ENCODE assay signal across 23 cellular contexts in the genomic region with DNA sequence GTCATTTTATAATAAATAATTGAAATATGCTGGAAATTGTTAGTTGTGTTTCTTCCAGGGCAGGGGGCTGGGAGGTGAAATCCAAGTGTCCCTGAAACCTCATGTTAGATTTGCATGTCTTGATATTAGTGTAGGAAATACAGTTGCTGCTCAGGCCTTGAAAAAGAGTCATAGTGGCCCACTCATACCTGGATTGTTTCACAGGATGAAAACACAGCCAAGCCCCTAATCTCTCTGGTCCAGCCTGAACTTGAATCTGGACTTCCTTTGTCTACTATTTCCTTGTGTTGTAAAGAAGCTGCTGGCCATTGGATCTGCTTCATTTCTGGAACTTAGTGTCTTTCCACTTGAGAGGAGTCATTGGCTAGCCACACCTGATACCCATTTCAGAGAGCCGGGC.
"Had no signal": no experiment of that assay in that cellular context is flagged by ENCODE, and none has a peak within 500 bp of the region (broad histone marks: within the 10 kb centered on the region; RNA-seq: fewer than 3 reads in every experiment).

No MANE protein-coding gene starts in this region.

- H3K4me2 ChIP-seq: neural progenitor cell had no signal

- H3K9me3 ChIP-seq: body of pancreas, lower lobe of right lung, thoracic aorta, upper lobe of left lung had no signal

- H2AFZ ChIP-seq: neural progenitor cell had no signal

- DNase-seq: activated CD4-positive, alpha-beta T cell treated with anti-CD3 and anti-CD28 coated beads, Interleukin-2, amount 10 ng/mL, durations not matched to agents 7 days and 5 days; activated CD4-positive, CD25-positive, alpha-beta regulatory T cell; activated naive CD4-positive, alpha-beta T cell treated with anti-CD3 and anti-CD28 coated beads, Interleukin-2, amount 50 U/mL, for 16 hours; activated T-cell treated with anti-CD3 and anti-CD28 coated beads, Interleukin-2, amount 50 U/mL, for 24 hours; anterior cingulate cortex; body of pancreas; caudate nucleus; dermis blood vessel endothelial cell; effector CD8-positive, alpha-beta T cell; foreskin melanocyte; lower lobe of right lung; naive thymus-derived CD4-positive, alpha-beta T cell; small intestine; stimulated activated CD4-positive, alpha-beta T cell treated with anti-CD3 and anti-CD28 coated beads, Interleukin-2, amount 100 ng/mL, for 24 hours; SW 1271; T-helper 17 cell; upper lobe of left lung had no signal

- H3K4me1 ChIP-seq: body of pancreas, neural progenitor cell had no signal

- FAIRE-seq: small intestine had no signal

- H3K27me3 ChIP-seq: body of pancreas, neural progenitor cell, upper lobe of left lung had no signal

- H3K27ac ChIP-seq: body of pancreas, lower lobe of right lung, neural progenitor cell, thoracic aorta, upper lobe of left lung had no signal

- ATAC-seq: body of pancreas; esophagus mucosa; left lobe of liver; lower lobe of right lung; naive thymus-derived CD4-positive, alpha-beta T cell; sciatic nerve; stimulated activated memory B cell treated with anti-CD40 and anti-IgM and Interleukin-4, amounts not matched to agents 10 μg/mL and 1 μg/mL and 100 μg/mL, for 72 hours; T-helper 17 cell had no signal

- H3K4me3 ChIP-seq: body of pancreas, lower lobe of right lung, neural progenitor cell, thoracic aorta, upper lobe of left lung had no signal

- H3K36me3 ChIP-seq: lower lobe of right lung, neural progenitor cell, thoracic aorta, upper lobe of left lung had no signal

- H3K9ac ChIP-seq: neural progenitor cell had no signal
